8 cellular contexts compared by ENCODE assay signal in the genomic region with DNA sequence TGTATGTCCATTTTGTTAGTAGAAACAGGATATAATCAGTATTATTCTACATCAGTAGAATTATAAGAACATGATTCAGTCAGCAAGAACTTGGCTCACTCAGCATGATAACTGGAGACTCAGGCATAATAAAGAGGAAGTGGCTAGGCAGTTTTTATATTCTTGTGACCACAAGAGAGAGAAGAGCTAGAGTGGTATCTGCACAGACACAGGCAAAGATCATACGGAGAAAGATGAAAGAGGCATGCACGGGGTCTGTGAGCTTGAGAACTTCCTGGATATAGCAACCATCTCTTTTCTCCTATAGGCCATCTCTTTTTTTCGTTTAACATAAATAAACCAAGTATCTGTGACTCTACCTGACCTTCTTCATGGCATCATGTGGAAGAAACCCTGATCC. TPM values are rescaled to one million over a fixed set of nuclear protein-coding genes. Genes with fewer than 3 reads are reported as not detected.
DNase-seq lines count a peak whose midpoint lies in the region; ATAC-seq, FAIRE-seq and TF ChIP-seq lines count a peak whose summit lies in the region.

No MANE protein-coding gene starts in this region.

- H3K9me3 ChIP-seq in keratinocyte (ENCODE audit: control insufficient read depth, low read depth, low read length) = no peaks in the 10 kb centered on the region

- H3K4me1 ChIP-seq in keratinocyte (ENCODE audit: control insufficient read depth, extremely low read depth, insufficient read depth, low read length) = peaks cover 39% of the 10 kb centered on the region

- H3K9ac ChIP-seq in keratinocyte (ENCODE audit: control insufficient read depth, extremely low read depth, insufficient read depth, low read length) = no peak overlapping the region

- H3K27ac ChIP-seq in keratinocyte (ENCODE audit: control insufficient read depth, insufficient read depth, low read length) = peak overlapping the region; percentile 62

- peak overlapping the region; percentile 46 to 49 for H3K4me3 Mint-ChIP-seq in activated T-cell treated with anti-CD3 and anti-CD28 coated beads, Interleukin-2, amount 50 U/mL, for 72 hours

- peaks cover 43% of the 10 kb centered on the region for H3K79me2 ChIP-seq in keratinocyte (ENCODE audit: control insufficient read depth, insufficient read depth, low read length)

- no peaks in the 10 kb centered on the region for H3K9me3 Mint-ChIP-seq in activated T-cell treated with anti-CD3 and anti-CD28 coated beads, Interleukin-2, amount 50 U/mL, for 72 hours

- no peaks in the 10 kb centered on the region for H3K36me3 Mint-ChIP-seq in activated T-cell treated with anti-CD3 and anti-CD28 coated beads, Interleukin-2, amount 50 U/mL, for 72 hours (ENCODE audit: insufficient read depth in 2 of 2)

- TF ChIP-seq POLR2A in GM12892 (IDR thresholded peaks at IDR 0.05; ENCODE audit: low read depth, low read length) = no peak

- no peak for TF ChIP-seq CTCF in keratinocyte (optimal IDR thresholded peaks at IDR 0.05 in 1 of 3, IDR thresholded peaks at IDR 0.05 in 1 of 3, conservative IDR thresholded peaks at IDR 0.05 in 1 of 3; ENCODE audit: extremely low read depth in 1 of 3, insufficient read depth in 2 of 3, low read length in 3 of 3)

- no peaks in the 10 kb centered on the region for H3K36me3 ChIP-seq in keratinocyte (ENCODE audit: control insufficient read depth in 2 of 2, extremely low read depth in 1 of 2, insufficient read depth in 2 of 2, low read length in 2 of 2)

- no peaks in the 10 kb centered on the region for H4K20me1 ChIP-seq in keratinocyte (ENCODE audit: control insufficient read depth, extremely low read depth, insufficient read depth, low read length)

- peaks cover 63% of the 10 kb centered on the region for H3K4me1 Mint-ChIP-seq in activated T-cell treated with anti-CD3 and anti-CD28 coated beads, Interleukin-2, amount 50 U/mL, for 72 hours (ENCODE audit: low read depth)

- H3K9me1 ChIP-seq in keratinocyte (ENCODE audit: control insufficient read depth, extremely low read depth, insufficient read depth, low read length) = no peaks in the 10 kb centered on the region

- DNase-seq in GM12892 (ENCODE audit: insufficient read length) (peak; percentile 32), Kasumi-1 (lab: John Stamatoyannopoulos, UW) (peak; percentile 99), keratinocyte (ENCODE audit: low read depth, low spot score) (peak; percentile 41), HuH-7 (ENCODE audit: low spot score) (no peak), NCI-H524 treated with DMSO at 0.1 percent for 48 hours (lab: John Stamatoyannopoulos, UW) (no peak), G401 (ENCODE audit: low spot score) (no peak)
- DNase-seq in activated T-cell treated with anti-CD3 and anti-CD28 coated beads, Interleukin-2, amount 50 U/mL, for 72 hours = peak; percentile 43 to 49

- in situ Hi-C loops in G401 (cut with HindIII; ENCODE audit: low sequenced_read_pairs) = no loop called here

- ATAC-seq in GM21723 (IDR thresholded peaks at IDR 0.05; ENCODE audit: unreplicated experiment) = peak; percentile 99
- ATAC-seq in activated T-cell treated with anti-CD3 and anti-CD28 coated beads, Interleukin-2, amount 50 U/mL, for 72 hours (replicated peaks in 1 of 2) = peak; percentile 96 to 99

- peak overlapping the region; percentile 81 for H3K27ac Mint-ChIP-seq in activated T-cell treated with anti-CD3 and anti-CD28 coated beads, Interleukin-2, amount 50 U/mL, for 72 hours

- H2AFZ ChIP-seq in keratinocyte (ENCODE audit: control insufficient read depth, low read length) = no peak overlapping the region

- dilution Hi-C loops in keratinocyte (cut with MboI; ENCODE audit: extremely low pct_ligation_motif_present, low sequenced_read_pairs) = no loop called here

- H3K27me3 Mint-ChIP-seq in activated T-cell treated with anti-CD3 and anti-CD28 coated beads, Interleukin-2, amount 50 U/mL, for 72 hours (ENCODE audit: low read depth) = no peaks in the 10 kb centered on the region

- FAIRE-seq in GM12892 (lab: Jason Lieb, UNC) (peak; percentile 74), keratinocyte (lab: Jason Lieb, UNC) (peak; percentile 84)

- peak overlapping the region in 1 of 3 experiments; percentile 43 for H3K4me3 ChIP-seq in keratinocyte (ENCODE audit: control insufficient read depth in 2 of 3, extremely low read depth in 1 of 3, insufficient read depth in 2 of 3, low read depth in 1 of 3, low read length in 3 of 3)

- H3K4me2 ChIP-seq in keratinocyte (ENCODE audit: control insufficient read depth, extremely low read depth, insufficient read depth, low read depth, low read length) = peak overlapping the region; percentile 76

- no peaks in the 10 kb centered on the region for H3K27me3 ChIP-seq in keratinocyte (ENCODE audit: control insufficient read depth, extremely low read depth, insufficient read depth, low read length)

RNA-seq across cellular contexts. Expression of a gene that starts 46.8 kb away (rescaled TPM):
- polyA plus RNA-seq in GM12892 (2012; ENCODE audit: missing spikeins) = 16.9 TPM
- total RNA-seq in activated T-cell treated with anti-CD3 and anti-CD28 coated beads, Interleukin-2, amount 50 U/mL, for 72 hours = 10 to 100 TPM; 29.6 to 37.2 TPM
- 51.9 to 56.9 TPM (median 53.8 TPM) in 3 replicates for polyA plus RNA-seq in keratinocyte
- polyA plus RNA-seq in keratinocyte (2011; ENCODE audit: low read depth) = 40.2 TPM
- 48.9 and 65.1 TPM in 2 replicates for polyA plus RNA-seq in keratinocyte (2011; cell fraction: cytosol; rRNA removed)
- polyA plus RNA-seq in keratinocyte (2011; cell fraction: nucleus; rRNA removed) = 60.1 and 67.9 TPM in 2 replicates
- 13.1 and 37.9 TPM in 2 replicates for polyA plus RNA-seq in keratinocyte (2012; ENCODE audit: low replicate concordance)
- polyA minus RNA-seq in keratinocyte = 80.6 to 158 TPM (median 119 TPM) in 3 replicates
- polyA minus RNA-seq in keratinocyte (2011; cell fraction: cytosol; rRNA and poly(A)+ RNA removed) = 75.2 TPM
- polyA minus RNA-seq in keratinocyte (2011; cell fraction: nucleus; rRNA and poly(A)+ RNA removed) = 61.6 and 130 TPM in 2 replicates
- total RNA-seq in G401 (2014; rRNA removed; shearing (Covaris generic)) = 5.5 and 10.0 TPM in 2 replicates

Comparison
In these comparisons a context has a peak if more than half of its experiments do, and no peak if none do; other contexts are left out.
1. DNase-seq: peak in GM12892 (single experiment), Kasumi-1 (2 of 2), activated T-cell treated with anti-CD3 and anti-CD28 coated beads, Interleukin-2, amount 50 U/mL, for 72 hours (2 of 2) and keratinocyte (single experiment); none in HuH-7 (single experiment), NCI-H524 treated with DMSO at 0.1 percent for 48 hours (single experiment) and G401 (single experiment).